1 cellular context compared by ENCODE assay signal in genomic region chr22:21571679-21572078, GRCh38.
TF ChIP-seq lines count a peak whose summit lies in the region.

No MANE protein-coding gene starts in this region.

TF ChIP-seq in SK-N-SH treated with all-trans-retinoic acid at 6 μM for 48 hours, 23 proteins besides CTCF, POLR2A, EP300 and RAD21 (continued from another document):
- TF ChIP-seq TSHZ2 (CRISPR knock-in tag; IDR thresholded peaks at IDR 0.05) = no peak
